In the genomic region with DNA sequence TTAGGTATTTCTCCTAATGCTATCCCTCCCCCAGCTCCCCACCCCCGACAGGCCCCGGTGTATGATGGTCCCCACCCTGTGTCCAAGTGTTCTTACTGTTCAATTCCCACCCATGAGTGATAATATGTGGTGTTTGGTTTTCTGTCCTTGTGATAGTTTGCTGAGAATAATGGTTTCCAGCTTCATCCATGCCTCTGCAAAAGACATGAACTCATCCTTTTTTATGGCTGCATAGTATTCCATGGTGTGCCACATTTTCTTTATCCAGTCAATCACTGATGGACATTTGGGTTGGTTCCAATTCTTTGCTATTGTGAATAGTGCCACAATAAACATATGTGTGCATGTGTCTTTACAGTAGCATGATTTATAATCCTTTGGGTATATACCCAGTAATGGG, we compare ENCODE assay signal across 4 cellular contexts. TPM values are rescaled to one million over a fixed set of nuclear protein-coding genes. Genes with fewer than 3 reads are reported as not detected.
"Had no signal": no experiment of that assay in that cellular context is flagged by ENCODE, and none has a peak within 500 bp of the region (broad histone marks: within the 10 kb centered on the region; RNA-seq: fewer than 3 reads in every experiment).

No MANE protein-coding gene starts in this region.

RNA-seq across cellular contexts. Expression of a gene that starts 45.4 kb away (rescaled TPM):
- total RNA-seq: OCI-LY7, Peyer's patch, SK-MEL-5, T-cell had no signal
